ENCODE assay signal across 19 cellular contexts in the genomic region with DNA sequence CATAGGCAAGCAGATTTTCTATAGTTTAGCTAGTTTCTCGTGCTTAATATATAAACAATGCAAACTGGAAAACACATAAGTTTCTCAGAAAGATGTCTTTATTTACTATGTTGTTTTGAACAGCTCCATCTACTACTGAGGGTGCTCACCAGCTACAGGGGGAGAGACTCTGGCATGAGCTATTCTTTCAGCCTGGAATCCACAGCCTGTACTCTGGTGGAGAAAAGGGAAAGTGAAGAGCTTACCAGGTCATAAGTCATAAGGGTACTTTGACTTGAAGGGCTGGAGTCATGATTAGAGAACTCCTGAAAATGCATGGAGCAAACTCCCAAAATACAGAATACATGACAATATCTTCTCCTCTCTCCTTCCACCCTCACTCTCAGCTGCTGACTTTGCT.
"Had no signal": no experiment of that assay in that cellular context is flagged by ENCODE, and none has a peak within 500 bp of the region (broad histone marks: within the 10 kb centered on the region; RNA-seq: fewer than 3 reads in every experiment).

No MANE protein-coding gene starts in this region.

- H3K4me3 ChIP-seq: coronary artery, hepatocyte, left ventricle myocardium inferior, stomach, thoracic aorta had no signal

- H3K79me2 ChIP-seq: hepatocyte, parathyroid adenoma had no signal

- H3K27ac ChIP-seq: coronary artery, epithelial cell of prostate, hepatocyte, left ventricle myocardium inferior, parathyroid adenoma, stomach, thoracic aorta had no signal

- H2AFZ ChIP-seq: hepatocyte, parathyroid adenoma had no signal

- H3K4me2 ChIP-seq: hepatocyte had no signal

- H3K9me3 ChIP-seq: left ventricle myocardium inferior, stomach, thoracic aorta had no signal

- DNase-seq: activated CD4-positive, alpha-beta T cell treated with anti-CD3 and anti-CD28 coated beads for 1 hour; activated CD4-positive, alpha-beta T cell treated with anti-CD3 and anti-CD28 coated beads, Interleukin-2, amount 50 U/mL, for 48 hours; activated CD8-positive, alpha-beta memory T cell treated with anti-CD3 and anti-CD28 coated beads, Interleukin-2, amount 10 ng/mL, durations not matched to agents 7 days and 5 days; activated gamma-delta T cell; activated naive CD8-positive, alpha-beta T cell treated with anti-CD3 and anti-CD28 coated beads for 36 hours; activated T-cell treated with anti-CD3 and anti-CD28 coated beads, Interleukin-2, amount 50 U/mL, for 4 hours; aorta; effector CD8-positive, alpha-beta T cell; kidney; left ventricle myocardium inferior; stimulated activated CD4-positive, alpha-beta T cell treated with anti-CD3 and anti-CD28 coated beads, Interleukin-15, amount 100 ng/mL, for 24 hours; stimulated activated CD4-positive, alpha-beta T cell treated with anti-CD3 and anti-CD28 coated beads, Interleukin-4, amount 100 ng/mL, for 24 hours; stomach had no signal

- ATAC-seq: activated CD8-positive, alpha-beta memory T cell treated with anti-CD3 and anti-CD28 coated beads, Interleukin-2, amount 10 ng/mL, durations not matched to agents 7 days and 5 days; activated T-cell treated with anti-CD3 and anti-CD28 coated beads, Interleukin-2, amount 50 U/mL, for 4 hours had no signal

- H3K27me3 ChIP-seq: hepatocyte, stomach had no signal

- H3K4me1 ChIP-seq: parathyroid adenoma had no signal

- H3K9ac ChIP-seq: parathyroid adenoma had no signal

- H3K36me3 ChIP-seq: left ventricle myocardium inferior, stomach, thoracic aorta had no signal

- FAIRE-seq: kidney, urothelium cell line had no signal
